10 cellular contexts compared by ENCODE assay signal in the genomic region with DNA sequence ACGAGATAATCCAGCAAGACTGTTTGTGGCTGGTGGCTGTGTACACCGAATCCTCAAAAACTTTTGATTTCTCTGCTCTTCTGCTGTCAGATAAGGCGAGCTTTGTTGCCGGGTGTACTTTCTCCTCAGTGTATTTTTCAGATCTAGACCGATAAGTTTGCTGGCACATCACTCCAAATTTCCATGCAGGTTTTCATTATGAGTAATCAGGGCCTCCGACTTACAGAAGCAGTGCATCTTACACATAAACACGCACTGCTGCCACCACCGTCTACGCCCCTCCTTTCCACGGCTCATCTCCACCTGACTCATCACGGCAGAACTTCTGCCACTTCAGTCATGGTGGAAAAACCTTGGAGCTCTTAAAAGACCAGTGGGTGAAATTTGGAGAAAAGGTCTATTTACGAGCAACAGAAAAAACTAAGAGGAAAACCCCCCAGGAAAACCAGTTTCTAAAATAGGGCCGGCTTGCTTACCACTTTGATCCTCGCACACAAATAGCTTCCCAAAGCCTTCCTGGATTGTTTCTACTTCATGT. TPM values are rescaled to one million over a fixed set of nuclear protein-coding genes. Genes with fewer than 3 reads are reported as not detected.
DNase-seq lines count a peak whose midpoint lies in the region; ATAC-seq, FAIRE-seq and TF ChIP-seq lines count a peak whose summit lies in the region.
"Had no signal": no experiment of that assay in that cellular context is flagged by ENCODE, and none has a peak within 500 bp of the region (broad histone marks: within the 10 kb centered on the region; RNA-seq: fewer than 3 reads in every experiment).

No MANE protein-coding gene starts in this region.

- WGBS in heart right ventricle, 2 donors, result 89 to 93% methylated on average over 14 of the region's 14 CpGs

- no peaks in the 10 kb centered on the region for H3K27me3 ChIP-seq in heart right ventricle

- no peak overlapping the region for H3K27ac ChIP-seq in heart right ventricle
- H3K27ac ChIP-seq: KMS-11 had no signal

- no peak for DNase-seq in GM12892 (ENCODE audit: insufficient read length)
- peak; percentile 13 to 34 (median 22) for DNase-seq in activated CD4-positive, CD25-positive, alpha-beta regulatory T cell (lab: John Stamatoyannopoulos, UW)
- peak; percentile 87 for DNase-seq in dedifferentiated amniotic fluid mesenchymal stem cell (ENCODE audit: extremely low spot score)
- peak; percentile 64 to 80 (median 65) for DNase-seq in stimulated activated CD4-positive, alpha-beta T cell treated with anti-CD3 and anti-CD28 coated beads, TNF-alpha, amount 100 ng/mL, for 48 hours (ENCODE audit: low read depth in 3 of 3)
- DNase-seq in heart right ventricle, result no peak
- DNase-seq in DMS153 treated with DMSO at 0.1 percent for 48 hours (lab: John Stamatoyannopoulos, UW; ENCODE audit: unreplicated experiment), result no peak
- DNase-seq in AML-193 (lab: John Stamatoyannopoulos, UW), result no peak
- DNase-seq: naive B cell had no signal

- no peaks in the 10 kb centered on the region for H3K9me3 ChIP-seq in heart right ventricle

- peak; percentile 94 for ATAC-seq in HG02759 (IDR thresholded peaks at IDR 0.05; ENCODE audit: unreplicated experiment)
- no peak for ATAC-seq in heart right ventricle

- peaks cover 0 to 7% (median 0%) of the 10 kb centered on the region in 9 donors for H3K4me1 ChIP-seq in heart right ventricle

- no peak for TF ChIP-seq POLR2A in GM12892 (IDR thresholded peaks at IDR 0.05; ENCODE audit: low read depth, low read length)

- H3K36me3 ChIP-seq in heart right ventricle, result peaks cover 0 to 55% (median 5%) of the 10 kb centered on the region in 9 donors

- H3K4me3 ChIP-seq in heart right ventricle, result no peak overlapping the region

- intact Hi-C loops in heart right ventricle (cut with DNase I), result loop anchor here in 1 of 10 donors (10.0 kb wide), 1 partner anchor 48 kb away; the partner anchor contains the start of gene C2CD2

- TF ChIP-seq CTCF in heart right ventricle (IDR thresholded peaks at IDR 0.05), result no peak

- FAIRE-seq in GM12892 (lab: Jason Lieb, UNC), result peak; percentile 93

RNA-seq across cellular contexts. Expression of gene ZBTB21, which starts 7.7 kb away (rescaled TPM):
- polyA plus RNA-seq in GM12892 (2012; ENCODE audit: missing spikeins), result 9.0 TPM
- 10 to 100 TPM in 2 of 10 donors, 1 to 10 TPM in 8; 3.8 to 15.2 (median 6.6) TPM for total RNA-seq in heart right ventricle
- 1 to 10 TPM; 1.3 to 1.9 TPM for polyA plus RNA-seq in heart right ventricle

RNA-seq across cellular contexts. Expression of gene C2CD2, which starts 48.7 kb away (rescaled TPM):
- 12.8 TPM for polyA plus RNA-seq in GM12892 (2012; ENCODE audit: missing spikeins)
- total RNA-seq in heart right ventricle, result 10 to 100 TPM in 1 of 10 donors, 1 to 10 TPM in 9; 4.5 to 11.1 (median 6.9) TPM
- polyA plus RNA-seq in heart right ventricle, result 1 to 10 TPM; 5.2 to 6.1 TPM

Comparison
In these comparisons a context has a peak if more than half of its experiments do, and no peak if none do; other contexts are left out.
1. DNase-seq: peak in activated CD4-positive, CD25-positive, alpha-beta regulatory T cell (4 of 4), dedifferentiated amniotic fluid mesenchymal stem cell (single experiment) and stimulated activated CD4-positive, alpha-beta T cell treated with anti-CD3 and anti-CD28 coated beads, TNF-alpha, amount 100 ng/mL, for 48 hours (3 of 3); none in GM12892 (single experiment), heart right ventricle (0 of 2), DMS153 treated with DMSO at 0.1 percent for 48 hours (single experiment) and AML-193 (0 of 2).